In genomic region chr6:109491207-109491938, GRCh38 we compare ENCODE assay signal across 10 cellular contexts. TPM values are rescaled to one million over a fixed set of nuclear protein-coding genes. Genes with fewer than 3 reads are reported as not detected.
A peak's percentile ranks its signal among the peaks of the same experiment; 100 is the strongest.
DNase-seq lines count a peak whose midpoint lies in the region; ATAC-seq and TF ChIP-seq lines count a peak whose summit lies in the region.
"Had no signal": no experiment of that assay in that cellular context is flagged by ENCODE, and none has a peak within 500 bp of the region (broad histone marks: within the 10 kb centered on the region; RNA-seq: fewer than 3 reads in every experiment).

No MANE protein-coding gene starts in this region.

- intact Hi-C loops in activated CD8-positive, alpha-beta T cell treated with anti-CD3 and anti-CD28 coated beads for 36 hours (cut with micrococcal nuclease), result no loop called here

- no peak overlapping the region for H3K4me3 ChIP-seq in mesenchymal stem cell (ENCODE audit: insufficient read depth in 1 of 2, low read depth in 1 of 2, low read length in 2 of 2)

- DNase-seq in GM13976 (ENCODE audit: low spot score) (peak; percentile 49), mesenchymal stem cell (peak; percentile 46), middle frontal gyrus (ENCODE audit: extremely low spot score, low spot score) (no peak), NCI-H526 (lab: John Stamatoyannopoulos, UW) (no peak), NCI-H446 treated with DMSO at 0.1 percent for 48 hours (lab: John Stamatoyannopoulos, UW) (no peak)
- DNase-seq in activated CD8-positive, alpha-beta T cell treated with anti-CD3 and anti-CD28 coated beads for 36 hours, result peak; percentile 52
- DNase-seq: erythroblast had no signal

- no peak overlapping the region for H3K4ac ChIP-seq in mesenchymal stem cell (ENCODE audit: low read depth in 1 of 2, low read length in 2 of 2)

- no peaks in the 10 kb centered on the region for H3K36me3 Mint-ChIP-seq in activated CD8-positive, alpha-beta T cell treated with anti-CD3 and anti-CD28 coated beads for 36 hours (ENCODE audit: low read depth)

- no peak overlapping the region for H3K27ac ChIP-seq in mesenchymal stem cell (ENCODE audit: low read length, poor library complexity, severe bottlenecking)
- H3K27ac ChIP-seq: VCaP had no signal

- WGBS in mesenchymal stem cell, result 63% methylated on average over 1 of the region's 5 CpGs

- H2BK120ac ChIP-seq in mesenchymal stem cell (ENCODE audit: low read depth, low read length), result no peak overlapping the region

- H2AK5ac ChIP-seq in mesenchymal stem cell (ENCODE audit: low read length, severe bottlenecking), result no peak overlapping the region

- H3K36me3 ChIP-seq in mesenchymal stem cell (ENCODE audit: control insufficient read depth in 1 of 2, insufficient read depth in 2 of 2, low read depth in 1 of 2, low read length in 2 of 2), result no peaks in the 10 kb centered on the region

- no peak overlapping the region for H2BK12ac ChIP-seq in mesenchymal stem cell (ENCODE audit: low read length in 2 of 2)

- no peaks in the 10 kb centered on the region for H3K4me1 ChIP-seq in mesenchymal stem cell (ENCODE audit: control insufficient read depth, insufficient read depth, low read depth, low read length)

- peaks cover 0 to 7% of the 10 kb centered on the region in 2 experiments for H3K27me3 ChIP-seq in mesenchymal stem cell (ENCODE audit: control insufficient read depth in 1 of 2, insufficient read depth in 1 of 2, low read length in 2 of 2)

- CTCF ChIA-PET in activated CD8-positive, alpha-beta T cell treated with anti-CD3 and anti-CD28 coated beads for 36 hours (lab: Charles Lee), result interaction anchor here (0.9 to 1.4 kb wide), 5 partner anchors 18 to 303 kb away, joined by 3 to 5 read pairs (median 3); partner anchors contain the start of gene MICAL1

- H3K23ac ChIP-seq in mesenchymal stem cell (ENCODE audit: low read length in 2 of 2), result no peak overlapping the region

- no peak overlapping the region for H4K91ac ChIP-seq in mesenchymal stem cell (ENCODE audit: low read length)

- peaks cover 30% of the 10 kb centered on the region for H3K4me1 Mint-ChIP-seq in activated CD8-positive, alpha-beta T cell treated with anti-CD3 and anti-CD28 coated beads for 36 hours (ENCODE audit: low read depth)

- H3K9me3 ChIP-seq in mesenchymal stem cell (ENCODE audit: control insufficient read depth, low read length), result no peaks in the 10 kb centered on the region

- in situ Hi-C loops in GM13976 (cut with MboI; ENCODE audit: low sequenced_read_pairs, unreplicated experiment), result no loop called here

- peak overlapping the region; percentile 81 for H3K27ac Mint-ChIP-seq in activated CD8-positive, alpha-beta T cell treated with anti-CD3 and anti-CD28 coated beads for 36 hours

- H3K4me3 Mint-ChIP-seq in activated CD8-positive, alpha-beta T cell treated with anti-CD3 and anti-CD28 coated beads for 36 hours, result peak overlapping the region; percentile 31

- no peak overlapping the region for H2BK5ac ChIP-seq in mesenchymal stem cell (ENCODE audit: low read depth, low read length, poor library complexity, severe bottlenecking)

- H2AFZ ChIP-seq in mesenchymal stem cell (ENCODE audit: low read depth, low read length), result peak overlapping the region; percentile 23

- H2BK15ac ChIP-seq in mesenchymal stem cell (ENCODE audit: low read depth, poor library complexity, severe bottlenecking), result no peak overlapping the region

- no peak for TF ChIP-seq CTCF in GM13976 (IDR thresholded peaks at IDR 0.05; ENCODE audit: borderline replicate concordance, control extremely low read depth, extremely low read depth, insufficient read depth, missing control alignments)
- TF ChIP-seq CTCF in activated CD8-positive, alpha-beta T cell treated with anti-CD3 and anti-CD28 coated beads for 36 hours (IDR thresholded peaks at IDR 0.05), result no peak

- no peak overlapping the region for H3K18ac ChIP-seq in mesenchymal stem cell (ENCODE audit: low read depth in 1 of 2, low read length in 2 of 2)

- no peaks in the 10 kb centered on the region for H3K79me1 ChIP-seq in mesenchymal stem cell (replicated peaks; ENCODE audit: low read length, poor library complexity, severe bottlenecking)

- no peak overlapping the region for H3K14ac ChIP-seq in mesenchymal stem cell (ENCODE audit: low read length in 2 of 2)

- H3K9me3 Mint-ChIP-seq in activated CD8-positive, alpha-beta T cell treated with anti-CD3 and anti-CD28 coated beads for 36 hours, result no peaks in the 10 kb centered on the region

- ATAC-seq in HG03565 (IDR thresholded peaks at IDR 0.05; ENCODE audit: unreplicated experiment), result peak; percentile 58
- ATAC-seq in activated CD8-positive, alpha-beta T cell treated with anti-CD3 and anti-CD28 coated beads for 36 hours, result peak; percentile 97
- ATAC-seq in GM21367 (IDR thresholded peaks at IDR 0.05; ENCODE audit: unreplicated experiment), result no peak

- H3K27me3 Mint-ChIP-seq in activated CD8-positive, alpha-beta T cell treated with anti-CD3 and anti-CD28 coated beads for 36 hours, result no peaks in the 10 kb centered on the region

- POLR2A ChIA-PET in activated CD8-positive, alpha-beta T cell treated with anti-CD3 and anti-CD28 coated beads for 36 hours (lab: Charles Lee), result interaction anchor here (0.6 to 1.7 kb wide), 6 partner anchors 10 to 467 kb away, joined by 3 to 5 read pairs (median 4); partner anchors contain the start of gene CD164

- H3K4me2 ChIP-seq in mesenchymal stem cell (ENCODE audit: low read length, poor library complexity, severe bottlenecking), result no peak overlapping the region

- no peak overlapping the region for H4K8ac ChIP-seq in mesenchymal stem cell (ENCODE audit: low read length)

- H3K9ac ChIP-seq in mesenchymal stem cell (ENCODE audit: low read length), result no peak overlapping the region

RNA-seq across cellular contexts. Expression of gene ZBTB24, which starts 8.4 kb away (rescaled TPM):
- total RNA-seq in activated CD8-positive, alpha-beta T cell treated with anti-CD3 and anti-CD28 coated beads for 36 hours, result 10 to 100 TPM; 10.5 to 11.8 TPM
- 3.7 TPM for polyA plus RNA-seq in mesenchymal stem cell (2013, experiment 1 of 2)
- polyA plus RNA-seq in mesenchymal stem cell (2013, experiment 2 of 2), result 3.7 TPM

RNA-seq across cellular contexts. Expression of gene MICAL1, which starts 35.8 kb away (rescaled TPM):
- total RNA-seq in activated CD8-positive, alpha-beta T cell treated with anti-CD3 and anti-CD28 coated beads for 36 hours, result 10 to 100 TPM; 17.7 TPM
- polyA plus RNA-seq in mesenchymal stem cell (2013, experiment 1 of 2), result 25.7 TPM
- 24.6 TPM for polyA plus RNA-seq in mesenchymal stem cell (2013, experiment 2 of 2)

RNA-seq across cellular contexts. Expression of gene SMPD2, which starts 50.8 kb away (rescaled TPM):
- total RNA-seq in activated CD8-positive, alpha-beta T cell treated with anti-CD3 and anti-CD28 coated beads for 36 hours, result 1 to 10 TPM; 8.7 to 9.6 TPM
- polyA plus RNA-seq in mesenchymal stem cell (2013, experiment 1 of 2), result 4.7 TPM
- polyA plus RNA-seq in mesenchymal stem cell (2013, experiment 2 of 2), result 5.0 TPM

RNA-seq across cellular contexts. Expression of gene PPIL6, which starts 50.9 kb away (rescaled TPM):
- under 1 TPM; 0.27 to 0.38 TPM for total RNA-seq in activated CD8-positive, alpha-beta T cell treated with anti-CD3 and anti-CD28 coated beads for 36 hours
- polyA plus RNA-seq in mesenchymal stem cell (2013, experiment 1 of 2), result 0.73 TPM
- 0.45 TPM for polyA plus RNA-seq in mesenchymal stem cell (2013, experiment 2 of 2)

Comparison
In these comparisons a context has a peak if more than half of its experiments do, and no peak if none do; other contexts are left out.
1. DNase-seq: peak in GM13976 (single experiment), activated CD8-positive, alpha-beta T cell treated with anti-CD3 and anti-CD28 coated beads for 36 hours (single experiment) and mesenchymal stem cell (single experiment); none in middle frontal gyrus (single experiment), NCI-H526 (0 of 2) and NCI-H446 treated with DMSO at 0.1 percent for 48 hours (single experiment).